Comparison of ENCODE assay signal across 21 cellular contexts in genomic region chr11:57466680-57467079, GRCh38. TPM values are rescaled to one million over a fixed set of nuclear protein-coding genes. Genes with fewer than 3 reads are reported as not detected.
"Had no signal": no experiment of that assay in that cellular context is flagged by ENCODE, and none has a peak within 500 bp of the region (broad histone marks: within the 10 kb centered on the region; RNA-seq: fewer than 3 reads in every experiment).

No MANE protein-coding gene starts in this region.

- DNase-seq: activated B cell treated with CpG ODN at 0.5 μM for 24 hours; activated CD4-positive, alpha-beta T cell treated with anti-CD3 and anti-CD28 coated beads, Interleukin-2, amount 50 U/mL, for 1 hour; activated CD8-positive, alpha-beta T cell treated with anti-CD3 and anti-CD28 coated beads for 36 hours; activated T-cell treated with anti-CD3 and anti-CD28 coated beads, Interleukin-2, amount 50 U/mL, for 4 hours; aorta; body of pancreas; colonic mucosa; effector memory CD4-positive, alpha-beta T cell; gastrocnemius medialis; islet precursor cell; left ventricle myocardium inferior; naive thymus-derived CD4-positive, alpha-beta T cell; occipital lobe; stimulated activated naive CD4-positive, alpha-beta T cell treated with Interleukin-2 at 50 U/mL for 16 hours; T-helper 2 cell had no signal

- ATAC-seq: activated CD8-positive, alpha-beta T cell treated with anti-CD3 and anti-CD28 coated beads for 36 hours; activated T-cell treated with anti-CD3 and anti-CD28 coated beads, Interleukin-2, amount 50 U/mL, for 4 hours; activated T-helper 17 cell treated with anti-CD3 and anti-CD28 coated beads, Interleukin-2, amount 50 U/mL, for 72 hours; body of pancreas; gastrocnemius medialis; naive thymus-derived CD4-positive, alpha-beta T cell had no signal

- H3K27ac ChIP-seq: body of pancreas, colonic mucosa, gastrocnemius medialis, hepatocyte, left ventricle myocardium inferior, right atrium auricular region, tibial nerve had no signal

- H3K4me1 ChIP-seq: body of pancreas, colonic mucosa, gastrocnemius medialis, left ventricle myocardium inferior, right atrium auricular region, tibial nerve had no signal

- H3K79me2 ChIP-seq: hepatocyte had no signal

- H2AFZ ChIP-seq: hepatocyte had no signal

- H3K4me3 ChIP-seq: body of pancreas, colonic mucosa, gastrocnemius medialis, hepatocyte, left ventricle myocardium inferior, lung, right atrium auricular region, tibial nerve had no signal

- H3K4me2 ChIP-seq: hepatocyte had no signal

- H3K36me3 ChIP-seq: colonic mucosa, gastrocnemius medialis, left ventricle myocardium inferior, right atrium auricular region had no signal

- H3K27me3 ChIP-seq: body of pancreas, colonic mucosa, right atrium auricular region had no signal

- H3K9me3 ChIP-seq: body of pancreas, colonic mucosa, gastrocnemius medialis, left ventricle myocardium inferior, right atrium auricular region, tibial nerve had no signal

RNA-seq across cellular contexts. Expression of gene RTN4RL2, which starts 6.4 kb away (rescaled TPM):
- total RNA-seq: dermis microvascular lymphatic vessel endothelial cell had no signal
